In genomic region chr10:129898701-129899563, GRCh38 we compare ENCODE assay signal across 19 cellular contexts.
"Had no signal": no experiment of that assay in that cellular context is flagged by ENCODE, and none has a peak within 500 bp of the region (broad histone marks: within the 10 kb centered on the region; RNA-seq: fewer than 3 reads in every experiment).

No MANE protein-coding gene starts in this region.

- H3K4me3 Mint-ChIP-seq: activated CD8-positive, alpha-beta T cell treated with anti-CD3 and anti-CD28 coated beads for 36 hours; activated naive CD8-positive, alpha-beta T cell treated with anti-CD3 and anti-CD28 coated beads, Interleukin-2, amount 50 U/mL, for 24 hours; activated T-helper 1 cell treated with anti-CD3 and anti-CD28 coated beads, Interleukin-12 subunit alpha, Interleukin-12 subunit beta, Interleukin-2, Interleukin-4 antibody, amounts not matched to agents 30 ng/mL and 10 ng/mL and 1 ng/mL, durations not matched to agents 14 hours and 24 hours and 36 hours; T-helper 2 cell treated with Interferon-gamma antibody and Interleukin-4, amounts not matched to agents 5 μg/mL and 100 μg/mL, for 36 hours had no signal

- H3K27ac ChIP-seq: ascending aorta, esophagus squamous epithelium, lower lobe of right lung, psoas muscle, suprapubic skin, upper lobe of right lung had no signal

- DNase-seq: activated CD8-positive, alpha-beta T cell treated with anti-CD3 and anti-CD28 coated beads for 36 hours; activated naive CD4-positive, alpha-beta T cell; activated naive CD8-positive, alpha-beta T cell treated with anti-CD3 and anti-CD28 coated beads, Interleukin-2, amount 50 U/mL, for 24 hours; esophagus squamous epithelium; kidney; lower lobe of right lung; mucosa of descending colon; naive thymus-derived CD8-positive, alpha-beta T cell; occipital lobe; stimulated activated CD4-positive, alpha-beta T cell treated with anti-CD3 and anti-CD28 coated beads, Interleukin-12 subunit alpha, Interleukin-12 subunit beta, amount 100 ng/mL, for 4 hours; stimulated activated CD4-positive, alpha-beta T cell treated with anti-CD3 and anti-CD28 coated beads, Interleukin-2, amount 100 ng/mL, for 48 hours; stimulated activated naive CD8-positive, alpha-beta T cell treated with anti-CD3 and anti-CD28 coated beads, Interleukin-15, Interleukin-2, amounts not matched to agents 100 U/mL and 50 U/mL, for 24 hours; SW 1271; upper lobe of right lung had no signal

- H3K36me3 Mint-ChIP-seq: naive thymus-derived CD8-positive, alpha-beta T cell had no signal

- ATAC-seq: activated CD8-positive, alpha-beta T cell treated with anti-CD3 and anti-CD28 coated beads for 36 hours; activated naive CD8-positive, alpha-beta T cell treated with anti-CD3 and anti-CD28 coated beads, Interleukin-2, amount 50 U/mL, for 24 hours; lower lobe of right lung; mucosa of descending colon; naive thymus-derived CD8-positive, alpha-beta T cell; psoas muscle; stimulated activated naive CD8-positive, alpha-beta T cell treated with anti-CD3 and anti-CD28 coated beads, Interleukin-15, Interleukin-2, amounts not matched to agents 100 U/mL and 50 U/mL, for 24 hours; upper lobe of right lung had no signal

- H3K4me1 ChIP-seq: ascending aorta, lower lobe of right lung, suprapubic skin had no signal

- H3K36me3 ChIP-seq: ascending aorta, esophagus squamous epithelium, lower lobe of right lung, suprapubic skin, upper lobe of right lung had no signal

- H3K27ac Mint-ChIP-seq: activated CD8-positive, alpha-beta T cell treated with anti-CD3 and anti-CD28 coated beads for 36 hours; activated naive CD8-positive, alpha-beta T cell treated with anti-CD3 and anti-CD28 coated beads, Interleukin-2, amount 50 U/mL, for 24 hours; activated T-helper 1 cell treated with anti-CD3 and anti-CD28 coated beads, Interleukin-12 subunit alpha, Interleukin-12 subunit beta, Interleukin-2, Interleukin-4 antibody, amounts not matched to agents 30 ng/mL and 10 ng/mL and 1 ng/mL, durations not matched to agents 14 hours and 24 hours and 36 hours; naive thymus-derived CD8-positive, alpha-beta T cell; T-helper 2 cell treated with Interferon-gamma antibody and Interleukin-4, amounts not matched to agents 5 μg/mL and 100 μg/mL, for 36 hours had no signal

- H3K9me3 ChIP-seq: ascending aorta, esophagus squamous epithelium, lower lobe of right lung, mucosa of descending colon, psoas muscle, suprapubic skin, upper lobe of right lung had no signal

- H3K9me3 Mint-ChIP-seq: activated CD8-positive, alpha-beta T cell treated with anti-CD3 and anti-CD28 coated beads for 36 hours; activated naive CD8-positive, alpha-beta T cell treated with anti-CD3 and anti-CD28 coated beads, Interleukin-2, amount 50 U/mL, for 24 hours; activated T-helper 1 cell treated with anti-CD3 and anti-CD28 coated beads, Interleukin-12 subunit alpha, Interleukin-12 subunit beta, Interleukin-2, Interleukin-4 antibody, amounts not matched to agents 30 ng/mL and 10 ng/mL and 1 ng/mL, durations not matched to agents 14 hours and 24 hours and 36 hours; naive thymus-derived CD8-positive, alpha-beta T cell; T-helper 2 cell treated with Interferon-gamma antibody and Interleukin-4, amounts not matched to agents 5 μg/mL and 100 μg/mL, for 36 hours had no signal

- H3K4me3 ChIP-seq: ascending aorta, esophagus squamous epithelium, lower lobe of right lung, mucosa of descending colon, psoas muscle, suprapubic skin, upper lobe of right lung had no signal

- H3K4me1 Mint-ChIP-seq: activated naive CD8-positive, alpha-beta T cell treated with anti-CD3 and anti-CD28 coated beads, Interleukin-2, amount 50 U/mL, for 24 hours; naive thymus-derived CD8-positive, alpha-beta T cell had no signal
